23 cellular contexts compared by ENCODE assay signal in genomic region chr5:90871356-90871755, GRCh38.
DNase-seq lines count a peak whose midpoint lies in the region; ATAC-seq, FAIRE-seq and TF ChIP-seq lines count a peak whose summit lies in the region.
"Had no signal": no experiment of that assay in that cellular context is flagged by ENCODE, and none has a peak within 500 bp of the region (broad histone marks: within the 10 kb centered on the region; RNA-seq: fewer than 3 reads in every experiment).

No MANE protein-coding gene starts in this region.

- TF ChIP-seq EP300 in A549 (IDR thresholded peaks at IDR 0.05), result no peak

- peaks cover 39% of the 10 kb centered on the region for H3K4me1 ChIP-seq in A549

- intact Hi-C loops in activated T-helper 1 cell treated with anti-CD3 and anti-CD28 coated beads, Interleukin-12 subunit alpha, Interleukin-12 subunit beta, Interleukin-2, Interleukin-4 antibody, amounts not matched to agents 30 ng/mL and 10 ng/mL and 1 ng/mL, durations not matched to agents 14 hours and 24 hours and 36 hours (cut with micrococcal nuclease), result loop anchor here (5.0 kb wide), 1 partner anchor 291 kb away; no protein-coding TSS in a partner anchor
- intact Hi-C loops in activated CD4-positive, alpha-beta T cell treated with anti-CD3 and anti-CD28 coated beads, Interleukin-2, amount 10 ng/mL, durations not matched to agents 24 days and 14 days (cut with micrococcal nuclease), result loop anchor here (5.0 kb wide), 2 partner anchors 301 to 406 kb away; no protein-coding TSS in a partner anchor

- H3K27ac ChIP-seq in A549, result no peak overlapping the region
- H3K27ac ChIP-seq: epithelial cell of prostate, left ventricle myocardium inferior had no signal

- CTCF ChIA-PET in A549 (lab: Yijun Ruan, JAX), result interaction anchor here (0.9 to 5.9 kb wide), 4 partner anchors 15 to 548 kb away, joined by 3 to 28 read pairs (median 6); no protein-coding TSS in a partner anchor

- H3K27me3 Mint-ChIP-seq in activated T-helper 1 cell treated with anti-CD3 and anti-CD28 coated beads, Interleukin-12 subunit alpha, Interleukin-12 subunit beta, Interleukin-2, Interleukin-4 antibody, amounts not matched to agents 30 ng/mL and 10 ng/mL and 1 ng/mL, durations not matched to agents 14 hours and 24 hours and 36 hours (ENCODE audit: insufficient read depth), result peaks cover 8% of the 10 kb centered on the region
- H3K27me3 Mint-ChIP-seq in activated CD4-positive, alpha-beta T cell treated with anti-CD3 and anti-CD28 coated beads, Interleukin-2, amount 10 ng/mL, durations not matched to agents 24 days and 14 days, result peaks cover 28% of the 10 kb centered on the region

- peak; percentile 67 for FAIRE-seq in A549 (lab: Jason Lieb, UNC)
- FAIRE-seq: HTR-8/SVneo had no signal

- no peak for TF ChIP-seq RAD21 in A549 (conservative IDR thresholded peaks at IDR 0.05 in 1 of 2, IDR thresholded peaks at IDR 0.05 in 1 of 2)

- no peaks in the 10 kb centered on the region for H3K9me3 Mint-ChIP-seq in activated T-helper 1 cell treated with anti-CD3 and anti-CD28 coated beads, Interleukin-12 subunit alpha, Interleukin-12 subunit beta, Interleukin-2, Interleukin-4 antibody, amounts not matched to agents 30 ng/mL and 10 ng/mL and 1 ng/mL, durations not matched to agents 14 hours and 24 hours and 36 hours
- no peaks in the 10 kb centered on the region for H3K9me3 Mint-ChIP-seq in activated CD4-positive, alpha-beta T cell treated with anti-CD3 and anti-CD28 coated beads, Interleukin-2, amount 10 ng/mL, durations not matched to agents 24 days and 14 days
- H3K9me3 Mint-ChIP-seq: CD4-positive, alpha-beta memory T cell; T-helper 2 cell treated with Interferon-gamma antibody and Interleukin-4, amounts not matched to agents 5 μg/mL and 100 μg/mL, for 36 hours had no signal

- POLR2A ChIA-PET in A549 (lab: Yijun Ruan, JAX), result no interaction called here

- H3K27ac Mint-ChIP-seq in activated T-helper 1 cell treated with anti-CD3 and anti-CD28 coated beads, Interleukin-12 subunit alpha, Interleukin-12 subunit beta, Interleukin-2, Interleukin-4 antibody, amounts not matched to agents 30 ng/mL and 10 ng/mL and 1 ng/mL, durations not matched to agents 14 hours and 24 hours and 36 hours, result peak overlapping the region; percentile 59
- no peak overlapping the region for H3K27ac Mint-ChIP-seq in activated CD4-positive, alpha-beta T cell treated with anti-CD3 and anti-CD28 coated beads, Interleukin-2, amount 10 ng/mL, durations not matched to agents 24 days and 14 days
- H3K27ac Mint-ChIP-seq: activated CD8-positive, alpha-beta memory T cell treated with anti-CD3 and anti-CD28 coated beads, Interleukin-2, amount 10 ng/mL, durations not matched to agents 7 days and 5 days; CD4-positive, alpha-beta memory T cell; T-helper 2 cell treated with Interferon-gamma antibody and Interleukin-4, amounts not matched to agents 5 μg/mL and 100 μg/mL, for 36 hours had no signal

- no peak overlapping the region for H3K4me3 ChIP-seq in A549
- H3K4me3 ChIP-seq: coronary artery, left ventricle myocardium inferior, tibial artery had no signal

- H3K4me2 ChIP-seq in A549, result no peak overlapping the region

- H3K4me1 Mint-ChIP-seq in activated T-helper 1 cell treated with anti-CD3 and anti-CD28 coated beads, Interleukin-12 subunit alpha, Interleukin-12 subunit beta, Interleukin-2, Interleukin-4 antibody, amounts not matched to agents 30 ng/mL and 10 ng/mL and 1 ng/mL, durations not matched to agents 14 hours and 24 hours and 36 hours (ENCODE audit: low read depth), result peaks cover 4% of the 10 kb centered on the region
- peaks cover 2% of the 10 kb centered on the region for H3K4me1 Mint-ChIP-seq in activated CD4-positive, alpha-beta T cell treated with anti-CD3 and anti-CD28 coated beads, Interleukin-2, amount 10 ng/mL, durations not matched to agents 24 days and 14 days

- H3K4me3 Mint-ChIP-seq in activated T-helper 1 cell treated with anti-CD3 and anti-CD28 coated beads, Interleukin-12 subunit alpha, Interleukin-12 subunit beta, Interleukin-2, Interleukin-4 antibody, amounts not matched to agents 30 ng/mL and 10 ng/mL and 1 ng/mL, durations not matched to agents 14 hours and 24 hours and 36 hours, result no peak overlapping the region
- no peak overlapping the region for H3K4me3 Mint-ChIP-seq in activated CD4-positive, alpha-beta T cell treated with anti-CD3 and anti-CD28 coated beads, Interleukin-2, amount 10 ng/mL, durations not matched to agents 24 days and 14 days
- H3K4me3 Mint-ChIP-seq: activated CD8-positive, alpha-beta memory T cell treated with anti-CD3 and anti-CD28 coated beads, Interleukin-2, amount 10 ng/mL, durations not matched to agents 7 days and 5 days; CD4-positive, alpha-beta memory T cell; T-helper 2 cell treated with Interferon-gamma antibody and Interleukin-4, amounts not matched to agents 5 μg/mL and 100 μg/mL, for 36 hours had no signal

- no peak for TF ChIP-seq CTCF in A549 (IDR thresholded peaks at IDR 0.05)

- 52% methylated on average over 2 of the region's 2 CpGs for WGBS in A549 (ENCODE audit: missing lambda C conversion rate)

- H3K9me3 ChIP-seq in A549, result no peaks in the 10 kb centered on the region
- H3K9me3 ChIP-seq: left ventricle myocardium inferior, tibial artery had no signal

- ATAC-seq in A549 (no peak), SK-N-SH treated with all-trans-retinoic acid at 6 μM for 48 hours (no peak)
- ATAC-seq: activated CD4-positive, CD25-positive, alpha-beta regulatory T cell treated with anti-CD3 and anti-CD28 coated beads, Interleukin-2, amount 50 U/mL, for 24 hours; activated CD8-positive, alpha-beta memory T cell treated with anti-CD3 and anti-CD28 coated beads, Interleukin-2, amount 10 ng/mL, durations not matched to agents 7 days and 5 days; PC-3 had no signal

- no peak for TF ChIP-seq POLR2A in A549 (IDR thresholded peaks at IDR 0.05; ENCODE audit: low read length)

- DNase-seq in A549 (ENCODE audit: low read depth in 1 of 2, low spot score in 1 of 2), result no peak
- DNase-seq in activated T-helper 1 cell treated with anti-CD3 and anti-CD28 coated beads, Interleukin-12 subunit alpha, Interleukin-12 subunit beta, Interleukin-2, Interleukin-4 antibody, amounts not matched to agents 30 ng/mL and 10 ng/mL and 1 ng/mL, durations not matched to agents 14 hours and 24 hours and 36 hours (ENCODE audit: low spot score), result no peak
- DNase-seq in fibroblast of gingiva (ENCODE audit: low read depth), result peak; percentile 30
- DNase-seq in renal cortical epithelial cell (ENCODE audit: low read depth), result peak; percentile 64
- no peak for DNase-seq in activated CD4-positive, alpha-beta T cell treated with anti-CD3 and anti-CD28 coated beads, Interleukin-2, amount 10 ng/mL, durations not matched to agents 24 days and 14 days
- no peak for DNase-seq in SIG-M5 treated with dmso at 0.1 percent for 504 hours (lab: John Stamatoyannopoulos, UW; ENCODE audit: unreplicated experiment)
- DNase-seq in HT-29 (ENCODE audit: low spot score), result no peak
- DNase-seq: activated CD8-positive, alpha-beta memory T cell treated with anti-CD3 and anti-CD28 coated beads, Interleukin-2, amount 10 ng/mL, durations not matched to agents 7 days and 5 days; CD4-positive, alpha-beta memory T cell; DMS79 treated with DMSO at 0.1 percent for 48 hours; Kasumi-1; left ventricle myocardium inferior; NCI-H1417 treated with DMSO at 0.1 percent for 48 hours; NCI-H748 treated with DMSO at 0.1 percent for 48 hours; PC-3; stimulated activated CD8-positive, alpha-beta memory T cell treated with anti-CD3 and anti-CD28 coated beads, Interleukin-4, amount 100 ng/mL, for 48 hours; tibial artery had no signal

- H3K36me3 Mint-ChIP-seq in activated T-helper 1 cell treated with anti-CD3 and anti-CD28 coated beads, Interleukin-12 subunit alpha, Interleukin-12 subunit beta, Interleukin-2, Interleukin-4 antibody, amounts not matched to agents 30 ng/mL and 10 ng/mL and 1 ng/mL, durations not matched to agents 14 hours and 24 hours and 36 hours (ENCODE audit: low read depth), result no peaks in the 10 kb centered on the region
- H3K36me3 Mint-ChIP-seq in activated CD4-positive, alpha-beta T cell treated with anti-CD3 and anti-CD28 coated beads, Interleukin-2, amount 10 ng/mL, durations not matched to agents 24 days and 14 days (ENCODE audit: low read depth), result no peaks in the 10 kb centered on the region
- H3K36me3 Mint-ChIP-seq: activated CD8-positive, alpha-beta memory T cell treated with anti-CD3 and anti-CD28 coated beads, Interleukin-2, amount 10 ng/mL, durations not matched to agents 7 days and 5 days; CD4-positive, alpha-beta memory T cell had no signal

TF ChIP-seq in A549, 52 proteins besides CTCF, POLR2A, EP300 and RAD21 (continues in another document):
- TF ChIP-seq SMC3 (IDR thresholded peaks at IDR 0.05) (no peak), HMGXB4 (CRISPR knock-in tag; IDR thresholded peaks at IDR 0.05; ENCODE audit: borderline replicate concordance) (no peak), NPAS2 (CRISPR knock-in tag; IDR thresholded peaks at IDR 0.05; ENCODE audit: borderline replicate concordance) (no peak)

TF ChIP-seq in SK-N-SH treated with all-trans-retinoic acid at 6 μM for 48 hours, 23 proteins besides CTCF, POLR2A, EP300 and RAD21:
- TF ChIP-seq TOX (CRISPR knock-in tag; IDR thresholded peaks at IDR 0.05; ENCODE audit: borderline replicate concordance) (no peak), ZNF70 (CRISPR knock-in tag; IDR thresholded peaks at IDR 0.05) (no peak)

Comparison
In these comparisons a context has a peak if more than half of its experiments do, and no peak if none do; other contexts are left out.
1. DNase-seq: peak in fibroblast of gingiva (single experiment) and renal cortical epithelial cell (single experiment); none in A549 (0 of 2), activated T-helper 1 cell treated with anti-CD3 and anti-CD28 coated beads, Interleukin-12 subunit alpha, Interleukin-12 subunit beta, Interleukin-2, Interleukin-4 antibody, amounts not matched to agents 30 ng/mL and 10 ng/mL and 1 ng/mL, durations not matched to agents 14 hours and 24 hours and 36 hours (single experiment), activated CD4-positive, alpha-beta T cell treated with anti-CD3 and anti-CD28 coated beads, Interleukin-2, amount 10 ng/mL, durations not matched to agents 24 days and 14 days (single experiment), SIG-M5 treated with dmso at 0.1 percent for 504 hours (single experiment) and HT-29 (single experiment).